ENCODE assay signal across 22 cellular contexts in genomic region chr14:81408595-81408994, GRCh38. TPM values are rescaled to one million over a fixed set of nuclear protein-coding genes. Genes with fewer than 3 reads are reported as not detected.
DNase-seq lines count a peak whose midpoint lies in the region; ATAC-seq and TF ChIP-seq lines count a peak whose summit lies in the region.
"Had no signal": no experiment of that assay in that cellular context is flagged by ENCODE, and none has a peak within 500 bp of the region (broad histone marks: within the 10 kb centered on the region; RNA-seq: fewer than 3 reads in every experiment).

No MANE protein-coding gene starts in this region.

- no peaks in the 10 kb centered on the region for H3K27me3 ChIP-seq in Caco-2 (replicated peaks; ENCODE audit: control insufficient read depth, insufficient read depth, low read length)
- H3K27me3 ChIP-seq in PC-9 (ENCODE audit: insufficient read depth, low read depth): no peaks in the 10 kb centered on the region

- no peak overlapping the region for H3K4me3 ChIP-seq in Caco-2 (ENCODE audit: low read depth, low read length)
- H3K4me3 ChIP-seq in PC-9: no peak overlapping the region
- H3K4me3 ChIP-seq: BLaER1 treated with 17β-estradiol and CSF1 and Interleukin-3, amounts not matched to agents 10 nM and 100 nM; SK-N-MC had no signal

- H3K27ac ChIP-seq in PC-9: peak overlapping the region; percentile 52; the same call in 1 of the 2 replicates
- H3K27ac ChIP-seq: BLaER1 treated with 17β-estradiol and CSF1 and Interleukin-3, amounts not matched to agents 10 nM and 100 nM; HL-60; SK-N-MC had no signal

- H3K4me2 ChIP-seq in PC-9: peak overlapping the region; percentile 20
- H3K4me2 ChIP-seq: BLaER1 treated with 17β-estradiol and CSF1 and Interleukin-3, amounts not matched to agents 10 nM and 100 nM had no signal

- intact Hi-C loops in Caco-2 (cut with micrococcal nuclease; ENCODE audit: unreplicated experiment) (loop anchor here (2.0 kb wide), 1 partner anchor 28 kb away; no protein-coding TSS in a partner anchor), PC-9 (cut with micrococcal nuclease; ENCODE audit: unreplicated experiment) (no loop called here)

- H3K9me3 Mint-ChIP-seq in Caco-2 (ENCODE audit: unreplicated experiment) (peaks cover 10% of the 10 kb centered on the region), mesothelial cell of epicardium (peaks cover 10% of the 10 kb centered on the region)
- H3K9me3 Mint-ChIP-seq: CD8-positive, alpha-beta T cell; H9 had no signal

- no peak overlapping the region for H3K4me3 Mint-ChIP-seq in Caco-2 (ENCODE audit: unreplicated experiment)
- no peak overlapping the region for H3K4me3 Mint-ChIP-seq in mesothelial cell of epicardium
- H3K4me3 Mint-ChIP-seq: CD8-positive, alpha-beta T cell; H9 had no signal

- DNase-seq in Caco-2 (peak; percentile 59 to 62), PC-9 (peak in 1 of 2 experiments; percentile 91), iPS-NIHi11 (ENCODE audit: low spot score) (peak; percentile 31), mesothelial cell of epicardium (ENCODE audit: low spot score in 2 of 2, unreplicated experiment in 2 of 2) (no peak), GM13977 (ENCODE audit: low spot score) (no peak), NCI-H2029 (lab: John Stamatoyannopoulos, UW) (no peak)
- DNase-seq in activated naive CD4-positive, alpha-beta T cell treated with Interleukin-2 at 50 U/mL for 16 hours: no peak
- DNase-seq: CD8-positive, alpha-beta T cell; DMS79; H9; IMR-90; Karpas-422; NCI-H1417 treated with DMSO at 0.1 percent for 48 hours; NCI-H187 treated with DMSO at 0.1 percent for 48 hours; NCI-H226; NCI-H524 treated with DMSO at 0.1 percent for 48 hours had no signal

- TF ChIP-seq CTCF in Caco-2 (IDR thresholded peaks at IDR 0.05; ENCODE audit: insufficient read depth in 1 of 2, low read depth in 1 of 2, low read length in 1 of 2, severe bottlenecking in 1 of 2, unreplicated experiment in 1 of 2) (no peak), PC-9 (conservative IDR thresholded peaks at IDR 0.05) (no peak), mesothelial cell of epicardium (IDR thresholded peaks at IDR 0.05; ENCODE audit: unreplicated experiment) (no peak), GM13977 (IDR thresholded peaks at IDR 0.05; ENCODE audit: extremely low read depth, insufficient read depth, missing control alignments) (no peak)

- no peaks in the 10 kb centered on the region for H3K79me2 ChIP-seq in PC-9 (ENCODE audit: low read depth)

- H3K4me1 ChIP-seq in Caco-2 (no peaks in the 10 kb centered on the region; the same call in 1 of the 2 replicates), PC-9 (replicated peaks; ENCODE audit: insufficient read depth) (peaks cover 10% of the 10 kb centered on the region)

- no peak overlapping the region for H3K27ac Mint-ChIP-seq in Caco-2 (ENCODE audit: unreplicated experiment)
- peak overlapping the region; percentile 52 for H3K27ac Mint-ChIP-seq in mesothelial cell of epicardium
- H3K27ac Mint-ChIP-seq: CD8-positive, alpha-beta T cell; H9 had no signal

- H3K36me3 Mint-ChIP-seq in Caco-2 (ENCODE audit: insufficient read depth, unreplicated experiment): no peaks in the 10 kb centered on the region
- H3K36me3 Mint-ChIP-seq in mesothelial cell of epicardium: peaks cover 6% of the 10 kb centered on the region
- H3K36me3 Mint-ChIP-seq: CD8-positive, alpha-beta T cell had no signal

- no peaks in the 10 kb centered on the region for H4K20me1 ChIP-seq in PC-9 (ENCODE audit: insufficient read depth)
- H4K20me1 ChIP-seq: BLaER1 treated with 17β-estradiol and CSF1 and Interleukin-3, amounts not matched to agents 10 nM and 100 nM had no signal

- CTCF ChIA-PET in Caco-2 (lab: Charles Lee) (no interaction called here), PC-9 (lab: Charles Lee) (no interaction called here)

- in situ Hi-C loops in GM13977 (cut with MboI; ENCODE audit: low pct_unique_long_range_greater_than_20kb, low sequenced_read_pairs, unreplicated experiment): no loop called here

- H3K27me3 Mint-ChIP-seq in Caco-2 (ENCODE audit: insufficient read depth, unreplicated experiment): no peaks in the 10 kb centered on the region
- no peaks in the 10 kb centered on the region for H3K27me3 Mint-ChIP-seq in mesothelial cell of epicardium (ENCODE audit: low read depth)

- ATAC-seq in HG03039 (IDR thresholded peaks at IDR 0.05; ENCODE audit: unreplicated experiment): no peak
- ATAC-seq: CD8-positive, alpha-beta T cell; Panc1; Right ventricle myocardium inferior had no signal

- H3K9me2 ChIP-seq in PC-9 (ENCODE audit: insufficient read depth): no peaks in the 10 kb centered on the region

- POLR2A ChIA-PET in Caco-2 (lab: Charles Lee) (no interaction called here), PC-9 (lab: Charles Lee; ENCODE audit: unreplicated experiment) (no interaction called here)

- H3K9me3 ChIP-seq in Caco-2 (no peaks in the 10 kb centered on the region), PC-9 (ENCODE audit: insufficient read depth, low read depth) (no peaks in the 10 kb centered on the region)

- BruUV-seq in Caco-2 (replicated peaks; lab: Mats Ljungman, UMichigan) (no TSS peak), PC-9 (replicated peaks; lab: Mats Ljungman, UMichigan) (no TSS peak)

- H3K36me3 ChIP-seq in Caco-2 (ENCODE audit: control insufficient read depth, insufficient read depth, low read length) (no peaks in the 10 kb centered on the region), PC-9 (ENCODE audit: low read depth) (no peaks in the 10 kb centered on the region)
- H3K36me3 ChIP-seq: BLaER1 treated with 17β-estradiol and CSF1 and Interleukin-3, amounts not matched to agents 10 nM and 100 nM had no signal

- H2AFZ ChIP-seq in PC-9: no peak overlapping the region

- H3K4me1 Mint-ChIP-seq in Caco-2 (ENCODE audit: low read depth, unreplicated experiment) (peaks cover 6% of the 10 kb centered on the region), mesothelial cell of epicardium (peaks cover 14% of the 10 kb centered on the region)

- H3F3A ChIP-seq in PC-9 (ENCODE audit: insufficient read depth, low read depth): no peaks in the 10 kb centered on the region

RNA-seq across cellular contexts. Expression of gene STON2, which starts 8.5 kb away (rescaled TPM):
- total RNA-seq in Caco-2 (2022): 37.1 and 43.5 TPM in 2 replicates
- total RNA-seq in PC-9 (2021): 6.2 and 9.1 TPM in 2 replicates
- 60.4 to 63.5 TPM (median 63.0 TPM) in 3 replicates for total RNA-seq in mesothelial cell of epicardium
- total RNA-seq: CD8-positive, alpha-beta T cell; IMR-90 had no signal

Comparison
In these comparisons a context has a peak if more than half of its experiments do, and no peak if none do; other contexts are left out.
1. DNase-seq: peak in Caco-2 (2 of 2) and iPS-NIHi11 (single experiment); none in mesothelial cell of epicardium (0 of 2), GM13977 (single experiment), NCI-H2029 (single experiment) and activated naive CD4-positive, alpha-beta T cell treated with Interleukin-2 at 50 U/mL for 16 hours (single experiment).